Comparison of ENCODE assay signal across 1 cellular context in the genomic region with DNA sequence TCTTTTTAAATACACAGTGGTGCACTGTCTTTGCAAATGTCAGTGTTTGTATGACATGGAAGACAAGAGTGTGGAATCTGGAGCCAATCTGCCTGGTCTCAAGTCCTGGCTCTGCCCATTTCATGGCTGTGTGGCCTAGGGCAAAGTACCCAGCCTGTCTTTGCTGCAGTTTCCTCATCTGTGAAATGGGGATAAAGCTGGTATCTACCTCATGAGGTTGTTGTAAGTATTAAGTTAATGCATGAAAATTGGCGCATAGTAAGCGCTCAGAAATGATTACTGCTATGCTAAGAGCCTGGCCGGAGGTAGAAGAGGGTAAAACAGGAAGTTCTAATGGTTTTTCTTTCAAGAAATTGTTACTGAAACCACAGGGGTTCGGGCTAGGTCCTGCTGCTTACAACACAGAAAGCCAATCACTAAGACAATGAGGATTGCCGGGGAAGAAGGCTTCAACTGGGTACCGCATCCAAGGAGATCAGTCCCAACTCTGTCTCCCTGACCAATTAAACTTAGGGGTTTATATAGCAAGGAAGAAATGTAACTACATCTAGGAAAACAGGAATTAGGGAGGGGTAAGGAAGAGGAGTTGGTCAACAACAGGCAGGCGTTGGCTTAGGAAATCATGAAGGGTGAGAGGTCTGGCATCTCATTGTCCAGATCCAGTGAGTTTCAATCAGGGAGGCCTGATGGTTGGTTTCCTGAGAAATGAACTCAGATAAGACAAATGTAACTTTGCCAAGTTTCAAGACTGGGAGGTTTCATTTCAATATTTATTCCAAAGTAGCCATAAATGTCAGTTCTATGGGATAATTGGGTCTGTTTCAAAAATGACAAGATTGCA.
TF ChIP-seq lines count a peak whose summit lies in the region.

No MANE protein-coding gene starts in this region.

TF ChIP-seq in K562, 482 proteins besides CTCF, POLR2A, EP300 and RAD21:
- TF ChIP-seq, protein P1, sequence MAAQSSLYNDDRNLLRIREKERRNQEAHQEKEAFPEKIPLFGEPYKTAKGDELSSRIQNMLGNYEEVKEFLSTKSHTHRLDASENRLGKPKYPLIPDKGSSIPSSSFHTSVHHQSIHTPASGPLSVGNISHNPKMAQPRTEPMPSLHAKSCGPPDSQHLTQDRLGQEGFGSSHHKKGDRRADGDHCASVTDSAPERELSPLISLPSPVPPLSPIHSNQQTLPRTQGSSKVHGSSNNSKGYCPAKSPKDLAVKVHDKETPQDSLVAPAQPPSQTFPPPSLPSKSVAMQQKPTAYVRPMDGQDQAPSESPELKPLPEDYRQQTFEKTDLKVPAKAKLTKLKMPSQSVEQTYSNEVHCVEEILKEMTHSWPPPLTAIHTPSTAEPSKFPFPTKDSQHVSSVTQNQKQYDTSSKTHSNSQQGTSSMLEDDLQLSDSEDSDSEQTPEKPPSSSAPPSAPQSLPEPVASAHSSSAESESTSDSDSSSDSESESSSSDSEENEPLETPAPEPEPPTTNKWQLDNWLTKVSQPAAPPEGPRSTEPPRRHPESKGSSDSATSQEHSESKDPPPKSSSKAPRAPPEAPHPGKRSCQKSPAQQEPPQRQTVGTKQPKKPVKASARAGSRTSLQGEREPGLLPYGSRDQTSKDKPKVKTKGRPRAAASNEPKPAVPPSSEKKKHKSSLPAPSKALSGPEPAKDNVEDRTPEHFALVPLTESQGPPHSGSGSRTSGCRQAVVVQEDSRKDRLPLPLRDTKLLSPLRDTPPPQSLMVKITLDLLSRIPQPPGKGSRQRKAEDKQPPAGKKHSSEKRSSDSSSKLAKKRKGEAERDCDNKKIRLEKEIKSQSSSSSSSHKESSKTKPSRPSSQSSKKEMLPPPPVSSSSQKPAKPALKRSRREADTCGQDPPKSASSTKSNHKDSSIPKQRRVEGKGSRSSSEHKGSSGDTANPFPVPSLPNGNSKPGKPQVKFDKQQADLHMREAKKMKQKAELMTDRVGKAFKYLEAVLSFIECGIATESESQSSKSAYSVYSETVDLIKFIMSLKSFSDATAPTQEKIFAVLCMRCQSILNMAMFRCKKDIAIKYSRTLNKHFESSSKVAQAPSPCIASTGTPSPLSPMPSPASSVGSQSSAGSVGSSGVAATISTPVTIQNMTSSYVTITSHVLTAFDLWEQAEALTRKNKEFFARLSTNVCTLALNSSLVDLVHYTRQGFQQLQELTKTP (IDR thresholded peaks at IDR 0.05; ENCODE audit: low read depth in 1 of 2, partially characterized antibody in 2 of 2): peak in 1 of 2 experiments; percentile 71
- TF ChIP-seq ELF1 (tag; IDR thresholded peaks at IDR 0.05) (no peak), MEIS2 (IDR thresholded peaks at IDR 0.05; ENCODE audit: partially characterized antibody) (no peak)
- TF ChIP-seq, protein P2, sequence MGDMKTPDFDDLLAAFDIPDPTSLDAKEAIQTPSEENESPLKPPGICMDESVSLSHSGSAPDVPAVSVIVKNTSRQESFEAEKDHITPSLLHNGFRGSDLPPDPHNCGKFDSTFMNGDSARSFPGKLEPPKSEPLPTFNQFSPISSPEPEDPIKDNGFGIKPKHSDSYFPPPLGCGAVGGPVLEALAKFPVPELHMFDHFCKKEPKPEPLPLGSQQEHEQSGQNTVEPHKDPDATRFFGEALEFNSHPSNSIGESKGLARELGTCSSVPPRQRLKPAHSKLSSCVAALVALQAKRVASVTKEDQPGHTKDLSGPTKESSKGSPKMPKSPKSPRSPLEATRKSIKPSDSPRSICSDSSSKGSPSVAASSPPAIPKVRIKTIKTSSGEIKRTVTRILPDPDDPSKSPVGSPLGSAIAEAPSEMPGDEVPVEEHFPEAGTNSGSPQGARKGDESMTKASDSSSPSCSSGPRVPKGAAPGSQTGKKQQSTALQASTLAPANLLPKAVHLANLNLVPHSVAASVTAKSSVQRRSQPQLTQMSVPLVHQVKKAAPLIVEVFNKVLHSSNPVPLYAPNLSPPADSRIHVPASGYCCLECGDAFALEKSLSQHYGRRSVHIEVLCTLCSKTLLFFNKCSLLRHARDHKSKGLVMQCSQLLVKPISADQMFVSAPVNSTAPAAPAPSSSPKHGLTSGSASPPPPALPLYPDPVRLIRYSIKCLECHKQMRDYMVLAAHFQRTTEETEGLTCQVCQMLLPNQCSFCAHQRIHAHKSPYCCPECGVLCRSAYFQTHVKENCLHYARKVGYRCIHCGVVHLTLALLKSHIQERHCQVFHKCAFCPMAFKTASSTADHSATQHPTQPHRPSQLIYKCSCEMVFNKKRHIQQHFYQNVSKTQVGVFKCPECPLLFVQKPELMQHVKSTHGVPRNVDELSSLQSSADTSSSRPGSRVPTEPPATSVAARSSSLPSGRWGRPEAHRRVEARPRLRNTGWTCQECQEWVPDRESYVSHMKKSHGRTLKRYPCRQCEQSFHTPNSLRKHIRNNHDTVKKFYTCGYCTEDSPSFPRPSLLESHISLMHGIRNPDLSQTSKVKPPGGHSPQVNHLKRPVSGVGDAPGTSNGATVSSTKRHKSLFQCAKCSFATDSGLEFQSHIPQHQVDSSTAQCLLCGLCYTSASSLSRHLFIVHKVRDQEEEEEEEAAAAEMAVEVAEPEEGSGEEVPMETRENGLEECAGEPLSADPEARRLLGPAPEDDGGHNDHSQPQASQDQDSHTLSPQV (IDR thresholded peaks at IDR 0.05): no peak
- TF ChIP-seq, protein P3, sequence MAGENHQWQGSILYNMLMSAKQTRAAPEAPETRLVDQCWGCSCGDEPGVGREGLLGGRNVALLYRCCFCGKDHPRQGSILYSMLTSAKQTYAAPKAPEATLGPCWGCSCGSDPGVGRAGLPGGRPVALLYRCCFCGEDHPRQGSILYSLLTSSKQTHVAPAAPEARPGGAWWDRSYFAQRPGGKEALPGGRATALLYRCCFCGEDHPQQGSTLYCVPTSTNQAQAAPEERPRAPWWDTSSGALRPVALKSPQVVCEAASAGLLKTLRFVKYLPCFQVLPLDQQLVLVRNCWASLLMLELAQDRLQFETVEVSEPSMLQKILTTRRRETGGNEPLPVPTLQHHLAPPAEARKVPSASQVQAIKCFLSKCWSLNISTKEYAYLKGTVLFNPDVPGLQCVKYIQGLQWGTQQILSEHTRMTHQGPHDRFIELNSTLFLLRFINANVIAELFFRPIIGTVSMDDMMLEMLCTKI (IDR thresholded peaks at IDR 0.05; ENCODE audit: partially characterized antibody): no peak
- TF ChIP-seq, protein P4, sequence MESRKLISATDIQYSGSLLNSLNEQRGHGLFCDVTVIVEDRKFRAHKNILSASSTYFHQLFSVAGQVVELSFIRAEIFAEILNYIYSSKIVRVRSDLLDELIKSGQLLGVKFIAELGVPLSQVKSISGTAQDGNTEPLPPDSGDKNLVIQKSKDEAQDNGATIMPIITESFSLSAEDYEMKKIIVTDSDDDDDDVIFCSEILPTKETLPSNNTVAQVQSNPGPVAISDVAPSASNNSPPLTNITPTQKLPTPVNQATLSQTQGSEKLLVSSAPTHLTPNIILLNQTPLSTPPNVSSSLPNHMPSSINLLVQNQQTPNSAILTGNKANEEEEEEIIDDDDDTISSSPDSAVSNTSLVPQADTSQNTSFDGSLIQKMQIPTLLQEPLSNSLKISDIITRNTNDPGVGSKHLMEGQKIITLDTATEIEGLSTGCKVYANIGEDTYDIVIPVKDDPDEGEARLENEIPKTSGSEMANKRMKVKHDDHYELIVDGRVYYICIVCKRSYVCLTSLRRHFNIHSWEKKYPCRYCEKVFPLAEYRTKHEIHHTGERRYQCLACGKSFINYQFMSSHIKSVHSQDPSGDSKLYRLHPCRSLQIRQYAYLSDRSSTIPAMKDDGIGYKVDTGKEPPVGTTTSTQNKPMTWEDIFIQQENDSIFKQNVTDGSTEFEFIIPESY (CRISPR knock-in tag; IDR thresholded peaks at IDR 0.05): peak; percentile 54; the same call in 1 of the 2 replicates
TF ChIP-seq in K562: peak in this region for 2.
